Comparison of ENCODE assay signal across 8 cellular contexts in the genomic region with DNA sequence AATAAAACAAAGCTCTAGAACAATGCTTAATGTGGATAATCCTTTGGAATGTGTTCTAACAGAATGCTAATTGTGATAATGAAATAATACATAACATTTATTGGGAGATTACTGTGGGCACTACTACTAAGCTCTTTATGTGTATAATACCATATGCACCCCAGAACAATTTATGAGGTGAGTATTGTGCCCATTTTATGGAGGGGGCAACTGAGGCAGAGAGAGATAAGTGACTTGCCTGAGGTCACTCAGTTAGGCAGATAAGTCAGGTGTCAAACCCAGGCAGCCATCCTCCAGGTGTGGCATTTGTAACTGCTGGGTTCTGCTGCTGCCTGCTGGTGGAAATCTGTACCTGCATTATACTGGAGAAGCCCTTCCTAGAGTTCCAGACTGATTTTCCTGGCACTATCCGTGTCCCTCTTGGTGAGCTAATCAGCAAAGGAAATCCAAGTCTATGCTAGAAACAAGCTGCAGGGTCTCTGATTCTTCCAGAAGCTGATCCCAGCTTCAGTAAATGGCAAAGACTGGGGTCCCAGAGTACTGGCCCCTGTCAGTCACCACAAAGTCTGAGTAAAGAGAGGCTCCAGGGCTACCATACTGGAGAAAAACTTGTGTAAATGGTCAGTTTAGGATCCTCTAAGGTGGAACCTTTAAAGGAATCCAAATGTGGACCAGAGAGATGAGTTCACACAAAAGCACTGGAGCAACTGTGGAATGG. TPM values are rescaled to one million over a fixed set of nuclear protein-coding genes. Genes with fewer than 3 reads are reported as not detected.
DNase-seq lines count a peak whose midpoint lies in the region; ATAC-seq and TF ChIP-seq lines count a peak whose summit lies in the region.

No MANE protein-coding gene starts in this region.

- H3K4me1 ChIP-seq in PC-3 (ENCODE audit: insufficient read depth, low read length): peaks cover 22% of the 10 kb centered on the region

- H3K36me3 ChIP-seq in BJ (ENCODE audit: control insufficient read depth, insufficient read depth, low read length) (no peaks in the 10 kb centered on the region), PC-3 (ENCODE audit: low read depth, low read length) (no peaks in the 10 kb centered on the region; the same call in 1 of the 2 replicates)

- no peaks in the 10 kb centered on the region for H3K9me2 ChIP-seq in PC-3 (replicated peaks; ENCODE audit: low read length)

- no peaks in the 10 kb centered on the region for H3K9me3 ChIP-seq in PC-3 (ENCODE audit: low read length)

- H3K4me3 ChIP-seq in BJ (ENCODE audit: low read depth, low read length) (no peak overlapping the region), HFF-Myc (replicated peaks; ENCODE audit: low read depth, low read length) (no peak overlapping the region), PC-3 (ENCODE audit: low read length) (no peak overlapping the region), fibroblast of villous mesenchyme (ENCODE audit: low read depth, low read length) (no peak overlapping the region), retinal pigment epithelial cell (ENCODE audit: low read length) (no peak overlapping the region)

- CTCF ChIA-PET in BJ (lab: Yijun Ruan, JAX): interaction anchor here (0.8 to 2.7 kb wide), 10 partner anchors 10 to 140 kb away, joined by 3 to 20 read pairs (median 5); no protein-coding TSS in a partner anchor
- CTCF ChIA-PET in PC-3 (lab: Charles Lee): no interaction called here

- no peak overlapping the region for H3K9ac ChIP-seq in PC-3 (ENCODE audit: low read length)

- TF ChIP-seq CTCF in BJ (IDR thresholded peaks at IDR 0.05; ENCODE audit: insufficient read depth, low read depth, low read length) (peak; percentile 53), HFF-Myc (IDR thresholded peaks at IDR 0.05; ENCODE audit: low read depth, low read length, missing control alignments) (peak; percentile 67), PC-3 (conservative IDR thresholded peaks at IDR 0.05; ENCODE audit: low read depth, low read length) (peak; percentile 76), fibroblast of villous mesenchyme (IDR thresholded peaks at IDR 0.05; ENCODE audit: insufficient read depth, low read depth, low read length) (peak; percentile 85), retinal pigment epithelial cell (conservative IDR thresholded peaks at IDR 0.05; ENCODE audit: low read depth, low read length) (peak; percentile 84)

- intact Hi-C loops in PC-3 (cut with micrococcal nuclease): loop anchor here (1.0 to 10.0 kb wide), 2 partner anchors 135 to 1303 kb away; no protein-coding TSS in a partner anchor

- BruUV-seq in PC-3 (replicated peaks; lab: Mats Ljungman, UMichigan): no TSS peak

- H3K79me2 ChIP-seq in PC-3 (ENCODE audit: low read length): no peaks in the 10 kb centered on the region

- DNase-seq in BJ (ENCODE audit: low read depth) (no peak), HFF-Myc (ENCODE audit: extremely low read depth, low read depth) (peak; percentile 6), PC-3 (peak; percentile 56), fibroblast of villous mesenchyme (ENCODE audit: low read depth) (peak; percentile 39), retinal pigment epithelial cell (ENCODE audit: low read depth) (no peak)

- no peaks in the 10 kb centered on the region for H3F3A ChIP-seq in PC-3 (ENCODE audit: low read length, unreplicated experiment)

- no peaks in the 10 kb centered on the region for H4K20me1 ChIP-seq in PC-3 (ENCODE audit: low read length)

- no peak overlapping the region for H3K27ac ChIP-seq in PC-3 (ENCODE audit: low read length)

- no peak overlapping the region for H2AFZ ChIP-seq in PC-3 (ENCODE audit: low read length)

- ATAC-seq in PC-3: peak; percentile 73
- ATAC-seq in HG03354 (IDR thresholded peaks at IDR 0.05; ENCODE audit: poor library complexity, severe bottlenecking, unreplicated experiment): no peak
- ATAC-seq in GM18519 (IDR thresholded peaks at IDR 0.05; ENCODE audit: low FRiP score, unreplicated experiment): no peak
- ATAC-seq in HG03469 (IDR thresholded peaks at IDR 0.05; ENCODE audit: unreplicated experiment): no peak

- H3K4me2 ChIP-seq in PC-3 (ENCODE audit: low read length): no peak overlapping the region

- POLR2A ChIA-PET in BJ (lab: Charles Lee): no interaction called here
- POLR2A ChIA-PET in PC-3 (lab: Charles Lee; ENCODE audit: unreplicated experiment): no interaction called here

- no peaks in the 10 kb centered on the region for H3K27me3 ChIP-seq in BJ (ENCODE audit: control insufficient read depth, insufficient read depth, low read length)
- H3K27me3 ChIP-seq in PC-3 (ENCODE audit: low read length): no peaks in the 10 kb centered on the region

RNA-seq across cellular contexts. Expression of a gene that starts 22.6 kb away (rescaled TPM):
- polyA plus RNA-seq in BJ (2011; rRNA removed): 0.70 and 0.81 TPM in 2 replicates
- 0.51 and 0.57 TPM in 2 replicates for polyA minus RNA-seq in BJ (2011; rRNA and poly(A)+ RNA removed)
- not detected in 2 replicates for total RNA-seq in PC-3 (2014; rRNA removed)
- 23.7 and 66.0 TPM in 2 replicates for total RNA-seq in fibroblast of villous mesenchyme

Comparison
In these comparisons a context has a peak if more than half of its experiments do, and no peak if none do; other contexts are left out.
1. DNase-seq: peak in HFF-Myc (single experiment), PC-3 (single experiment) and fibroblast of villous mesenchyme (single experiment); none in BJ (single experiment) and retinal pigment epithelial cell (single experiment).
2. RNA of a gene that starts 22.6 kb away (total RNA-seq): 23.7 to 66.0 TPM in fibroblast of villous mesenchyme; not detected in PC-3; every median in the first group is over 10 times any median in the second.
3. Peak in every context shown above with its lines, with median percentiles within 50 percentile points of each other: CTCF ChIP-seq.